ENCODE assay signal across 2 cellular contexts in the genomic region with DNA sequence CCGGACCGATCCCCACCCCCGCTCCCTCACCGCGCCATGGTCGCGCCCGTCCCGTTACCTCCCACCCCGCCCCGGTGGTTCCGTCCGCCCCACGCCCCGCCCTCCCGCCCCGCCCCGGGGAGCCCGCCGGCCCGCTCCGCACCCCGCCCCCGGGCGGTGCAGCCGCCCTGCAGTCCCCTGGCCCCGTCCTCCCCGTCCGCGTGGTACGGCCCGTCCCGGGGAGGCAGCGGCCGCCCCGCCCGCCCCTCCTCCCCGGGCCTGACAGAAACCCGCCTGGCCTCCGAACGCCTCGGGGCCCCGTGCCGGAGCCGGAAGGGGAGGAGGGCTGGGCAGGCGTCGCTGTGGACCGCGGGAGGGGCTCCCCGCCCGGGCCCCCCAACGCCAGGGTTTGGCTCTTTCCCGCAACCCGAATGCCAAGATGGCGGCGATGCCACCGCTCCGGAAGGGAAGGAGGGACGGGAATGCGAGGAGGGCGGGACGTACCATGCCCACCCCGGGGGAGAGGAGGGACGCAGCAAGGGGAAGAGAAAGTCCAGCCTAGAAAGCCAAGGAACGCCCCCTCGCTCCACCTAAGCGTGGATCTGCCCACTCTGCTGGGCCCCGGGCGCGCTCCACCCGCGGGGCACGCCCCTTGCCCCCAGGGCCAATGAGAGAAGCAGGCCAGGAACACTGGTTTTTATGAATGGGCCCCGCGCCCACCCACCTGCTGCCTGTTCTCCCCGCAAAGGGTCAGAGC.
A peak's percentile ranks its signal among the peaks of the same experiment; 100 is the strongest.
TF ChIP-seq lines count a peak whose summit lies in the region.

PIP4K2B (minus strand) TSS at position 56 of the 736 bp plus-strand sequence. CDS start 132 bp downstream, outside the sequence.

TF ChIP-seq in IMR-90, 13 proteins besides CTCF, POLR2A, EP300 and RAD21:
- TF ChIP-seq BHLHE40 (IDR thresholded peaks at IDR 0.05; ENCODE audit: low read depth, low read length) = peak; percentile 97
- TF ChIP-seq RFX5 (IDR thresholded peaks at IDR 0.05; ENCODE audit: low read depth, low read length) = no peak
- TF ChIP-seq SMC3 (IDR thresholded peaks at IDR 0.05; ENCODE audit: low read depth, low read length) = no peak; the same call in 1 of the 2 replicates
- no peak for TF ChIP-seq CEBPB (IDR thresholded peaks at IDR 0.05; ENCODE audit: low read depth, low read length)
- TF ChIP-seq MAFK (IDR thresholded peaks at IDR 0.05; ENCODE audit: low read depth, low read length) = no peak
- peak; percentile 72 for TF ChIP-seq RCOR1 (IDR thresholded peaks at IDR 0.05; ENCODE audit: insufficient replicate concordance, low read length)
- 0 out of 2 replicates have a peak, but pooled peaks have one; percentile 4 for TF ChIP-seq NFE2L2 (IDR thresholded peaks at IDR 0.05; ENCODE audit: low read depth, low read length)
- TF ChIP-seq FOS (IDR thresholded peaks at IDR 0.05; ENCODE audit: low read depth, low read length) = no peak
- TF ChIP-seq, protein P1, sequence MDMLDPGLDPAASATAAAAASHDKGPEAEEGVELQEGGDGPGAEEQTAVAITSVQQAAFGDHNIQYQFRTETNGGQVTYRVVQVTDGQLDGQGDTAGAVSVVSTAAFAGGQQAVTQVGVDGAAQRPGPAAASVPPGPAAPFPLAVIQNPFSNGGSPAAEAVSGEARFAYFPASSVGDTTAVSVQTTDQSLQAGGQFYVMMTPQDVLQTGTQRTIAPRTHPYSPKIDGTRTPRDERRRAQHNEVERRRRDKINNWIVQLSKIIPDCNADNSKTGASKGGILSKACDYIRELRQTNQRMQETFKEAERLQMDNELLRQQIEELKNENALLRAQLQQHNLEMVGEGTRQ (IDR thresholded peaks at IDR 0.05; ENCODE audit: low read depth, low read length) = no peak; the same call in 1 of the 2 replicates
- peak; percentile 99; the same call in 1 of the 2 replicates for TF ChIP-seq CHD1 (IDR thresholded peaks at IDR 0.05; ENCODE audit: low read depth, low read length)
- TF ChIP-seq MAZ (IDR thresholded peaks at IDR 0.05; ENCODE audit: borderline replicate concordance, low read depth, low read length) = peak; percentile 96
- peak; percentile 82 for TF ChIP-seq MXI1 (IDR thresholded peaks at IDR 0.05; ENCODE audit: borderline replicate concordance, low read depth, low read length)

TF ChIP-seq in endothelial cell of umbilical vein, 7 proteins besides CTCF, POLR2A, EP300 and RAD21:
- TF ChIP-seq GATA2 (IDR thresholded peaks at IDR 0.05; ENCODE audit: insufficient read depth, insufficient read length, low read depth, low read length) (no peak), POLR2AphosphoS5 (IDR thresholded peaks at IDR 0.05; ENCODE audit: insufficient read depth, low read depth, low read length) (peak; percentile 51)
